1 cellular context compared by ENCODE assay signal in the genomic region with DNA sequence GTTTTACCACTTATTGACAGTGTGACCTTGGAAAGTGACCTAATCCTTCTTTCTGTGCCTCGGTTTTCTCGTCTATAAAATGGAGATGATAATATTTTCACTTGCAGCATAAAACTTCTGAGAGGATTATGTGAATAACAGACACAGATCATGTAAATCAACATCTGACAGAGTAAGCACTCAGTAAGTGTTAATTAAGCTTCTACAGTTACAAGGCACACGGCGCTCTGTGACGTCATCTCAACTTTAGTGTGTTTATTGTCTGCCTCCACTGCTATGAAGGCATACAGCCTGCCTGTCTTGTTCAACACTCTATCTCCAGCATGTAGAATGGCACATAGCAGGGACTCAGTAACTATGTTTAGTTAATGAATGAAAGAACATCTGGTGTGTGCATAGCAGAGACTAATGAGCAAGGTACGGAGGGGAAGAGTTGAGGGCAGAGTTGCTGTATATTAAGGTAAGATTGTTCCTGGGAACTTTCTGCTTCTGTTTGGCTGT.
A peak's percentile ranks its signal among the peaks of the same experiment; 100 is the strongest.
TF ChIP-seq lines count a peak whose summit lies in the region.

No MANE protein-coding gene starts in this region.

TF ChIP-seq in HEK293, 187 proteins besides CTCF, POLR2A, EP300 and RAD21 (continued from another document and continues in another):
- peak; percentile 89 for TF ChIP-seq WT1 (tag by site-specific recombination; IDR thresholded peaks at IDR 0.05)
- no peak for TF ChIP-seq YY2 (tag by site-specific recombination; IDR thresholded peaks at IDR 0.05)
- TF ChIP-seq ZNF747 (tag by site-specific recombination; IDR thresholded peaks at IDR 0.05): no peak
- TF ChIP-seq ZNF473 (tag by site-specific recombination; IDR thresholded peaks at IDR 0.05): no peak
- TF ChIP-seq ZNF404 (tag by site-specific recombination; IDR thresholded peaks at IDR 0.05): no peak
- TF ChIP-seq ZNF514 (tag by site-specific recombination; IDR thresholded peaks at IDR 0.05): no peak
- TF ChIP-seq, protein P1, sequence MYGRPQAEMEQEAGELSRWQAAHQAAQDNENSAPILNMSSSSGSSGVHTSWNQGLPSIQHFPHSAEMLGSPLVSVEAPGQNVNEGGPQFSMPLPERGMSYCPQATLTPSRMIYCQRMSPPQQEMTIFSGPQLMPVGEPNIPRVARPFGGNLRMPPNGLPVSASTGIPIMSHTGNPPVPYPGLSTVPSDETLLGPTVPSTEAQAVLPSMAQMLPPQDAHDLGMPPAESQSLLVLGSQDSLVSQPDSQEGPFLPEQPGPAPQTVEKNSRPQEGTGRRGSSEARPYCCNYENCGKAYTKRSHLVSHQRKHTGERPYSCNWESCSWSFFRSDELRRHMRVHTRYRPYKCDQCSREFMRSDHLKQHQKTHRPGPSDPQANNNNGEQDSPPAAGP (tag by site-specific recombination; IDR thresholded peaks at IDR 0.05): peak; percentile 60; the same call in 1 of the 2 replicates
- no peak for TF ChIP-seq SETDB1 (IDR thresholded peaks at IDR 0.05; ENCODE audit: insufficient read length, low read length)
- peak; percentile 86 for TF ChIP-seq ZBTB17 (tag by site-specific recombination; IDR thresholded peaks at IDR 0.05)
- TF ChIP-seq, protein P2, sequence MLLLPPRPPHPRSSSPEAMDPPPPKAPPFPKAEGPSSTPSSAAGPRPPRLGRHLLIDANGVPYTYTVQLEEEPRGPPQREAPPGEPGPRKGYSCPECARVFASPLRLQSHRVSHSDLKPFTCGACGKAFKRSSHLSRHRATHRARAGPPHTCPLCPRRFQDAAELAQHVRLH (tag by site-specific recombination; IDR thresholded peaks at IDR 0.05): no peak
- TF ChIP-seq KLF10 (tag by site-specific recombination; IDR thresholded peaks at IDR 0.05): peak; percentile 51; the same call in 1 of the 2 replicates
- TF ChIP-seq, protein P3, sequence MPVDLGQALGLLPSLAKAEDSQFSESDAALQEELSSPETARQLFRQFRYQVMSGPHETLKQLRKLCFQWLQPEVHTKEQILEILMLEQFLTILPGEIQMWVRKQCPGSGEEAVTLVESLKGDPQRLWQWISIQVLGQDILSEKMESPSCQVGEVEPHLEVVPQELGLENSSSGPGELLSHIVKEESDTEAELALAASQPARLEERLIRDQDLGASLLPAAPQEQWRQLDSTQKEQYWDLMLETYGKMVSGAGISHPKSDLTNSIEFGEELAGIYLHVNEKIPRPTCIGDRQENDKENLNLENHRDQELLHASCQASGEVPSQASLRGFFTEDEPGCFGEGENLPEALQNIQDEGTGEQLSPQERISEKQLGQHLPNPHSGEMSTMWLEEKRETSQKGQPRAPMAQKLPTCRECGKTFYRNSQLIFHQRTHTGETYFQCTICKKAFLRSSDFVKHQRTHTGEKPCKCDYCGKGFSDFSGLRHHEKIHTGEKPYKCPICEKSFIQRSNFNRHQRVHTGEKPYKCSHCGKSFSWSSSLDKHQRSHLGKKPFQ (tag by site-specific recombination; IDR thresholded peaks at IDR 0.05): no peak
- TF ChIP-seq ZNF391 (tag by site-specific recombination; IDR thresholded peaks at IDR 0.05; ENCODE audit: borderline replicate concordance, low read depth): peak; percentile 88; the same call in 1 of the 2 replicates
- no peak for TF ChIP-seq ZNF623 (tag by site-specific recombination; IDR thresholded peaks at IDR 0.05)
- TF ChIP-seq ZNF175 (tag by site-specific recombination; IDR thresholded peaks at IDR 0.05): no peak
- 0 out of 2 replicates have a peak, but pooled peaks have one; percentile 34 for TF ChIP-seq BCL11A (tag by site-specific recombination; IDR thresholded peaks at IDR 0.05; ENCODE audit: low read depth)
- TF ChIP-seq ZNF10 (tag by site-specific recombination; IDR thresholded peaks at IDR 0.05): peak; percentile 69; the same call in 1 of the 2 replicates
- no peak for TF ChIP-seq ZNF133 (tag by site-specific recombination; IDR thresholded peaks at IDR 0.05)
- no peak for TF ChIP-seq MEIS1 (CRISPR knock-in tag; IDR thresholded peaks at IDR 0.05; ENCODE audit: borderline replicate concordance)
- TF ChIP-seq ZFP69B (tag by site-specific recombination; IDR thresholded peaks at IDR 0.05): peak; percentile 38; the same call in 1 of the 2 replicates
- TF ChIP-seq ZNF658 (tag by site-specific recombination; IDR thresholded peaks at IDR 0.05): no peak
- TF ChIP-seq, protein P4, sequence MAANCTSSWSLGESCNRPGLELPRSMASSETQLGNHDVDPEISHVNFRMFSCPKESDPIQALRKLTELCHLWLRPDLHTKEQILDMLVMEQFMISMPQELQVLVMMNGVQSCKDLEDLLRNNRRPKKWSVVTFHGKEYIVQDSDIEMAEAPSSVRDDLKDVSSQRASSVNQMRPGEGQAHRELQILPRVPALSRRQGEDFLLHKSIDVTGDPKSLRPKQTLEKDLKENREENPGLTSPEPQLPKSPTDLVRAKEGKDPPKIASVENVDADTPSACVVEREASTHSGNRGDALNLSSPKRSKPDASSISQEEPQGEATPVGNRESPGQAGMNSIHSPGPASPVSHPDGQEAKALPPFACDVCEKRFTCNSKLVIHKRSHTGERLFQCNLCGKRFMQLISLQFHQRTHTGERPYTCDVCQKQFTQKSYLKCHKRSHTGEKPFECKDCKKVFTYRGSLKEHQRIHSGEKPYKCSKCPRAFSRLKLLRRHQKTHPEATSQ (tag by site-specific recombination; IDR thresholded peaks at IDR 0.05): no peak
- TF ChIP-seq, protein P5, sequence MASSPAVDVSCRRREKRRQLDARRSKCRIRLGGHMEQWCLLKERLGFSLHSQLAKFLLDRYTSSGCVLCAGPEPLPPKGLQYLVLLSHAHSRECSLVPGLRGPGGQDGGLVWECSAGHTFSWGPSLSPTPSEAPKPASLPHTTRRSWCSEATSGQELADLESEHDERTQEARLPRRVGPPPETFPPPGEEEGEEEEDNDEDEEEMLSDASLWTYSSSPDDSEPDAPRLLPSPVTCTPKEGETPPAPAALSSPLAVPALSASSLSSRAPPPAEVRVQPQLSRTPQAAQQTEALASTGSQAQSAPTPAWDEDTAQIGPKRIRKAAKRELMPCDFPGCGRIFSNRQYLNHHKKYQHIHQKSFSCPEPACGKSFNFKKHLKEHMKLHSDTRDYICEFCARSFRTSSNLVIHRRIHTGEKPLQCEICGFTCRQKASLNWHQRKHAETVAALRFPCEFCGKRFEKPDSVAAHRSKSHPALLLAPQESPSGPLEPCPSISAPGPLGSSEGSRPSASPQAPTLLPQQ (tag by site-specific recombination; IDR thresholded peaks at IDR 0.05): 0 out of 2 replicates have a peak, but pooled peaks have one; percentile 20
- TF ChIP-seq, protein P6, sequence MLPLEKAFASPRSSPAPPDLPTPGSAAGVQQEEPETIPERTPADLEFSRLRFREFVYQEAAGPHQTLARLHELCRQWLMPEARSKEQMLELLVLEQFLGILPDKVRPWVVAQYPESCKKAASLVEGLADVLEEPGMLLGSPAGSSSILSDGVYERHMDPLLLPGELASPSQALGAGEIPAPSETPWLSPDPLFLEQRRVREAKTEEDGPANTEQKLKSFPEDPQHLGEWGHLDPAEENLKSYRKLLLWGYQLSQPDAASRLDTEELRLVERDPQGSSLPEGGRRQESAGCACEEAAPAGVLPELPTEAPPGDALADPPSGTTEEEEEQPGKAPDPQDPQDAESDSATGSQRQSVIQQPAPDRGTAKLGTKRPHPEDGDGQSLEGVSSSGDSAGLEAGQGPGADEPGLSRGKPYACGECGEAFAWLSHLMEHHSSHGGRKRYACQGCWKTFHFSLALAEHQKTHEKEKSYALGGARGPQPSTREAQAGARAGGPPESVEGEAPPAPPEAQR (tag by site-specific recombination; IDR thresholded peaks at IDR 0.05): no peak
- TF ChIP-seq ZNF792 (tag by site-specific recombination; IDR thresholded peaks at IDR 0.05): no peak
- peak; percentile 75 for TF ChIP-seq ZNF600 (tag by site-specific recombination; IDR thresholded peaks at IDR 0.05)
- peak; percentile 93 for TF ChIP-seq ZNF146 (tag by site-specific recombination; IDR thresholded peaks at IDR 0.05)
- peak; percentile 52 for TF ChIP-seq GLIS1 (tag by site-specific recombination; IDR thresholded peaks at IDR 0.05)
- TF ChIP-seq ZNF23 (tag by site-specific recombination; IDR thresholded peaks at IDR 0.05; ENCODE audit: borderline replicate concordance): no peak
- peak; percentile 91 for TF ChIP-seq OSR2 (tag by site-specific recombination; IDR thresholded peaks at IDR 0.05)
- no peak for TF ChIP-seq ZNF214 (tag by site-specific recombination; IDR thresholded peaks at IDR 0.05; ENCODE audit: borderline replicate concordance)
- TF ChIP-seq ZNF76 (tag by site-specific recombination; IDR thresholded peaks at IDR 0.05; ENCODE audit: borderline replicate concordance, low read depth): 0 out of 2 replicates have a peak, but pooled peaks have one; percentile 58
- no peak for TF ChIP-seq ZBTB48 (tag by site-specific recombination; IDR thresholded peaks at IDR 0.05)
- TF ChIP-seq ZBTB21 (tag by site-specific recombination; IDR thresholded peaks at IDR 0.05): peak; percentile 89
- no peak for TF ChIP-seq ZNF19 (tag by site-specific recombination; IDR thresholded peaks at IDR 0.05; ENCODE audit: low read depth)
- TF ChIP-seq, protein P7, sequence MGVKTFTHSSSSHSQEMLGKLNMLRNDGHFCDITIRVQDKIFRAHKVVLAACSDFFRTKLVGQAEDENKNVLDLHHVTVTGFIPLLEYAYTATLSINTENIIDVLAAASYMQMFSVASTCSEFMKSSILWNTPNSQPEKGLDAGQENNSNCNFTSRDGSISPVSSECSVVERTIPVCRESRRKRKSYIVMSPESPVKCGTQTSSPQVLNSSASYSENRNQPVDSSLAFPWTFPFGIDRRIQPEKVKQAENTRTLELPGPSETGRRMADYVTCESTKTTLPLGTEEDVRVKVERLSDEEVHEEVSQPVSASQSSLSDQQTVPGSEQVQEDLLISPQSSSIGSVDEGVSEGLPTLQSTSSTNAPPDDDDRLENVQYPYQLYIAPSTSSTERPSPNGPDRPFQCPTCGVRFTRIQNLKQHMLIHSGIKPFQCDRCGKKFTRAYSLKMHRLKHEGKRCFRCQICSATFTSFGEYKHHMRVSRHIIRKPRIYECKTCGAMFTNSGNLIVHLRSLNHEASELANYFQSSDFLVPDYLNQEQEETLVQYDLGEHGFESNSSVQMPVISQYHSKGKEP (tag by site-specific recombination; IDR thresholded peaks at IDR 0.05): peak; percentile 39; the same call in 1 of the 2 replicates
- no peak for TF ChIP-seq ZNF121 (tag by site-specific recombination; IDR thresholded peaks at IDR 0.05)
- TF ChIP-seq ZFP37 (tag by site-specific recombination; IDR thresholded peaks at IDR 0.05): peak; percentile 73
- no peak for TF ChIP-seq ZNF549 (tag by site-specific recombination; IDR thresholded peaks at IDR 0.05)
- TF ChIP-seq, protein P8, sequence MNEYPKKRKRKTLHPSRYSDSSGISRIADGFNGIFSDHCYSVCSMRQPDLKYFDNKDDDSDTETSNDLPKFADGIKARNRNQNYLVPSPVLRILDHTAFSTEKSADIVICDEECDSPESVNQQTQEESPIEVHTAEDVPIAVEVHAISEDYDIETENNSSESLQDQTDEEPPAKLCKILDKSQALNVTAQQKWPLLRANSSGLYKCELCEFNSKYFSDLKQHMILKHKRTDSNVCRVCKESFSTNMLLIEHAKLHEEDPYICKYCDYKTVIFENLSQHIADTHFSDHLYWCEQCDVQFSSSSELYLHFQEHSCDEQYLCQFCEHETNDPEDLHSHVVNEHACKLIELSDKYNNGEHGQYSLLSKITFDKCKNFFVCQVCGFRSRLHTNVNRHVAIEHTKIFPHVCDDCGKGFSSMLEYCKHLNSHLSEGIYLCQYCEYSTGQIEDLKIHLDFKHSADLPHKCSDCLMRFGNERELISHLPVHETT (tag by site-specific recombination; IDR thresholded peaks at IDR 0.05): peak; percentile 95
- peak; percentile 99 for TF ChIP-seq SP7 (tag by site-specific recombination; IDR thresholded peaks at IDR 0.05)
- TF ChIP-seq, protein P9, sequence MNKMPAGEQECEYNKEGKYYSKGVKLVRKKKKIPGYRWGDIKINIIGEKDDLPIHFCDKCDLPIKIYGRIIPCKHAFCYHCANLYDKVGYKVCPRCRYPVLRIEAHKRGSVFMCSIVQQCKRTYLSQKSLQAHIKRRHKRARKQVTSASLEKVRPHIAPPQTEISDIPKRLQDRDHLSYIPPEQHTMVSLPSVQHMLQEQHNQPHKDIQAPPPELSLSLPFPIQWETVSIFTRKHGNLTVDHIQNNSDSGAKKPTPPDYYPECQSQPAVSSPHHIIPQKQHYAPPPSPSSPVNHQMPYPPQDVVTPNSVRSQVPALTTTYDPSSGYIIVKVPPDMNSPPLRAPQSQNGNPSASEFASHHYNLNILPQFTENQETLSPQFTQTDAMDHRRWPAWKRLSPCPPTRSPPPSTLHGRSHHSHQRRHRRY (tag by site-specific recombination; IDR thresholded peaks at IDR 0.05): no peak
- peak; percentile 43; the same call in 1 of the 2 replicates for TF ChIP-seq ZNF394 (tag by site-specific recombination; IDR thresholded peaks at IDR 0.05; ENCODE audit: borderline replicate concordance)
- no peak for TF ChIP-seq ZNF654 (tag by site-specific recombination; IDR thresholded peaks at IDR 0.05; ENCODE audit: low read depth)
- no peak for TF ChIP-seq ZNF292 (tag by site-specific recombination; IDR thresholded peaks at IDR 0.05; ENCODE audit: borderline replicate concordance, low read depth)
- no peak for TF ChIP-seq ZBTB1 (tag by site-specific recombination; IDR thresholded peaks at IDR 0.05)
- TF ChIP-seq ZNF138 (tag by site-specific recombination; IDR thresholded peaks at IDR 0.05; ENCODE audit: borderline replicate concordance): no peak
- TF ChIP-seq ZNF48 (tag by site-specific recombination; IDR thresholded peaks at IDR 0.05): no peak
- TF ChIP-seq ZNF776 (tag by site-specific recombination; IDR thresholded peaks at IDR 0.05; ENCODE audit: borderline replicate concordance): no peak
- TF ChIP-seq ZNF416 (tag by site-specific recombination; IDR thresholded peaks at IDR 0.05): no peak
- TF ChIP-seq ZNF239 (tag by site-specific recombination; IDR thresholded peaks at IDR 0.05): no peak
- TF ChIP-seq GLI4 (tag by site-specific recombination; IDR thresholded peaks at IDR 0.05): no peak
- TF ChIP-seq ZNF530 (tag by site-specific recombination; IDR thresholded peaks at IDR 0.05; ENCODE audit: low read depth): no peak
- TF ChIP-seq ZNF548 (tag by site-specific recombination; IDR thresholded peaks at IDR 0.05): no peak
- no peak for TF ChIP-seq ZNF248 (tag by site-specific recombination; IDR thresholded peaks at IDR 0.05)
- TF ChIP-seq, protein P10, sequence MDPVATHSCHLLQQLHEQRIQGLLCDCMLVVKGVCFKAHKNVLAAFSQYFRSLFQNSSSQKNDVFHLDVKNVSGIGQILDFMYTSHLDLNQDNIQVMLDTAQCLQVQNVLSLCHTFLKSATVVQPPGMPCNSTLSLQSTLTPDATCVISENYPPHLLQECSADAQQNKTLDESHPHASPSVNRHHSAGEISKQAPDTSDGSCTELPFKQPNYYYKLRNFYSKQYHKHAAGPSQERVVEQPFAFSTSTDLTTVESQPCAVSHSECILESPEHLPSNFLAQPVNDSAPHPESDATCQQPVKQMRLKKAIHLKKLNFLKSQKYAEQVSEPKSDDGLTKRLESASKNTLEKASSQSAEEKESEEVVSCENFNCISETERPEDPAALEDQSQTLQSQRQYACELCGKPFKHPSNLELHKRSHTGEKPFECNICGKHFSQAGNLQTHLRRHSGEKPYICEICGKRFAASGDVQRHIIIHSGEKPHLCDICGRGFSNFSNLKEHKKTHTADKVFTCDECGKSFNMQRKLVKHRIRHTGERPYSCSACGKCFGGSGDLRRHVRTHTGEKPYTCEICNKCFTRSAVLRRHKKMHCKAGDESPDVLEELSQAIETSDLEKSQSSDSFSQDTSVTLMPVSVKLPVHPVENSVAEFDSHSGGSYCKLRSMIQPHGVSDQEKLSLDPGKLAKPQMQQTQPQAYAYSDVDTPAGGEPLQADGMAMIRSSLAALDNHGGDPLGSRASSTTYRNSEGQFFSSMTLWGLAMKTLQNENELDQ (tag by site-specific recombination; IDR thresholded peaks at IDR 0.05; ENCODE audit: low read depth): no peak
